8 cellular contexts compared by ENCODE assay signal in the genomic region with DNA sequence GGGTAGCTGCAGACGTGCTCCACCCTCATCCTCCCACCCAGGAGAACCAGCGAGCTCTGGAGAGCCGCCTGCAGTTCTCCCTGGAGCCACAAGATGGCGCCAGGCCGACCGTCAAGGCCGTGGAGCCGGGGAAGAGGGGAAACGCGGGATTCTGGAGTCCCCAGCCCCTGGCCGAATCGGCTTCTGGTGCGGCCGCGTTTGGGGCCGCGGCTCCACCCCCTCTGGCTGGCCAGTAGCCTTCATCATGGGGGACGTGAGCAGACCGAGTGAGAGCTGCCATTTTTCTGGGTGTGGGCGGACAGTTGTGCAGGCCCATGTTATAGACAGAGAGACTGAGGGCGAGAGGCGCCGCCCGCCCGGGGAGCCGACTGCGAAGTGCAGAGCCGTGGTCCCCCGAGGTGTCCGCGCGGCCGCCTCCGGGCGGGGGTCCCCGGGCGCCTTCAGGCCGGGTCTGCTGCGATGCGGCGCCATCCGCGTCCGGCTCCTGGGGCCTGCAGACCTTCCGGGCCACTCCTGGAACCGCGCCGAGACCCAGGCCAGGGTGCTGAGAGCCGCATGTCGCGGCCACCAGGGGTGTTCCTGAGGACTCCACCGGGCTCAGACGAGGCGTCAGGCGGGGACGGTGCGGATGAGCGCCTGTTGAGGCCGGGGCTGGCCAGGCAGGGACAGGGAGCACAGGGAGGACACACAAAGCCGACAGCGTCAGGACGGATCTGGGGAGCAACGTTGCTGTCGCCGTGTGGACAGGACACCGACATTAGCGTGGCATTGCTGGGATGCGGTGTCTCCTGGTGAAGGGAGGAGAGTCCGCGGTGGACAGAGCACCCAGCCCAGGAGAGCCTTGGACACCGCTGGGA.
DNase-seq lines count a peak whose midpoint lies in the region; ATAC-seq and TF ChIP-seq lines count a peak whose summit lies in the region.

No MANE protein-coding gene starts in this region.

- CTCF ChIA-PET in naive thymus-derived CD4-positive, alpha-beta T cell (lab: Charles Lee), result no interaction called here

- H3K36me3 Mint-ChIP-seq in naive thymus-derived CD4-positive, alpha-beta T cell, result no peaks in the 10 kb centered on the region

- no peak overlapping the region for H3K27ac ChIP-seq in fibroblast of lung (ENCODE audit: insufficient read depth, low read length)
- no peak overlapping the region for H3K27ac ChIP-seq in naive thymus-derived CD4-positive, alpha-beta T cell (ENCODE audit: low read depth, low read length)

- peak overlapping the region in 2 of 4 experiments; percentile 27 to 33 for H3K4me3 ChIP-seq in fibroblast of lung (replicated peaks in 1 of 4; ENCODE audit: control extremely low read depth in 1 of 4, insufficient read depth in 1 of 4, low read depth in 3 of 4, low read length in 4 of 4)
- H3K4me3 ChIP-seq in naive thymus-derived CD4-positive, alpha-beta T cell (ENCODE audit: low read length), result no peak overlapping the region

- ATAC-seq in HG02981 (IDR thresholded peaks at IDR 0.05; ENCODE audit: unreplicated experiment), result peak; percentile 39
- peak; percentile 61 for ATAC-seq in naive thymus-derived CD4-positive, alpha-beta T cell
- ATAC-seq in stimulated activated naive CD8-positive, alpha-beta T cell treated with anti-CD3 and anti-CD28 coated beads, Interleukin-15, Interleukin-2, amounts not matched to agents 100 U/mL and 50 U/mL, for 24 hours, result peak; percentile 38

- peak overlapping the region in 8 of 10 donors; percentile 10 to 56 (median 40) for H3K4me3 Mint-ChIP-seq in naive thymus-derived CD4-positive, alpha-beta T cell

- no peaks in the 10 kb centered on the region for H3K27me3 ChIP-seq in fibroblast of lung (ENCODE audit: control insufficient read depth, insufficient read depth, low read length)
- H3K27me3 ChIP-seq in naive thymus-derived CD4-positive, alpha-beta T cell (ENCODE audit: control insufficient read depth in 2 of 2, insufficient read depth in 2 of 2, low read length in 2 of 2), result no peaks in the 10 kb centered on the region

- H3K27ac Mint-ChIP-seq in naive thymus-derived CD4-positive, alpha-beta T cell, result no peak overlapping the region

- peaks cover 4 to 13% (median 11%) of the 10 kb centered on the region in 7 donors for H3K4me1 Mint-ChIP-seq in naive thymus-derived CD4-positive, alpha-beta T cell

- H3K36me3 ChIP-seq in fibroblast of lung (ENCODE audit: control insufficient read depth, insufficient read depth, low read length), result no peaks in the 10 kb centered on the region
- H3K36me3 ChIP-seq in naive thymus-derived CD4-positive, alpha-beta T cell (ENCODE audit: control insufficient read depth in 2 of 3, insufficient read depth in 3 of 3, low read length in 3 of 3), result no peaks in the 10 kb centered on the region

- intact Hi-C loops in naive thymus-derived CD4-positive, alpha-beta T cell (cut with micrococcal nuclease), result loop anchor here (1.0 to 5.0 kb wide), 2 partner anchors 415 to 1185 kb away; no protein-coding TSS in a partner anchor

- H3K4me2 ChIP-seq in fibroblast of lung (ENCODE audit: extremely low read depth, insufficient read depth, low read length), result peak overlapping the region; percentile 39

- H3K4me1 ChIP-seq in fibroblast of lung (ENCODE audit: control insufficient read depth, extremely low read depth, insufficient read depth, low read length), result peaks cover 4% of the 10 kb centered on the region
- peaks cover 0 to 5% of the 10 kb centered on the region in 2 donors for H3K4me1 ChIP-seq in naive thymus-derived CD4-positive, alpha-beta T cell (ENCODE audit: control insufficient read depth in 2 of 2, insufficient read depth in 2 of 2, low read length in 2 of 2)

- no peaks in the 10 kb centered on the region for H4K20me1 ChIP-seq in fibroblast of lung (ENCODE audit: control insufficient read depth, extremely low read depth, insufficient read depth, low read length)

- no peaks in the 10 kb centered on the region for H3K9me3 ChIP-seq in fibroblast of lung (ENCODE audit: control insufficient read depth, insufficient read depth, low read depth, low read length)
- H3K9me3 ChIP-seq in naive thymus-derived CD4-positive, alpha-beta T cell (ENCODE audit: control insufficient read depth in 2 of 3, low read length in 3 of 3), result no peaks in the 10 kb centered on the region

- POLR2A ChIA-PET in naive thymus-derived CD4-positive, alpha-beta T cell (lab: Charles Lee), result no interaction called here

- no peaks in the 10 kb centered on the region for H3K79me2 ChIP-seq in fibroblast of lung (ENCODE audit: control insufficient read depth, insufficient read depth, low read length)

- peaks cover 9 to 60% (median 23%) of the 10 kb centered on the region in 5 donors for H3K27me3 Mint-ChIP-seq in naive thymus-derived CD4-positive, alpha-beta T cell

- H3K9me3 Mint-ChIP-seq in naive thymus-derived CD4-positive, alpha-beta T cell, result peaks cover 0 to 4% (median 0%) of the 10 kb centered on the region in 11 donors

- peak; percentile 95 to 98 for TF ChIP-seq CTCF in fibroblast of lung (conservative IDR thresholded peaks at IDR 0.05 in 1 of 2, IDR thresholded peaks at IDR 0.05 in 1 of 2; ENCODE audit: low read depth in 1 of 2, low read length in 2 of 2)

- no peak overlapping the region for H3K9ac ChIP-seq in fibroblast of lung (ENCODE audit: insufficient read depth, low read length)

- no peak overlapping the region for H2AFZ ChIP-seq in fibroblast of lung (ENCODE audit: low read length)

- DNase-seq in NCI-H2081 (lab: John Stamatoyannopoulos, UW) (peak; percentile 52 to 72), NCI-H2081 treated with DMSO at 0.1 percent for 48 hours (lab: John Stamatoyannopoulos, UW) (no peak), NCI-H69 (lab: John Stamatoyannopoulos, UW) (peak; percentile 62), activated T-cell treated with anti-CD3 and anti-CD28 coated beads for 4 hours (peak; percentile 17), fibroblast of lung (ENCODE audit: low read depth in 2 of 2) (peak; percentile 57 to 75)
- peak in 8 of 9 donors; percentile 5 to 72 (median 45) for DNase-seq in naive thymus-derived CD4-positive, alpha-beta T cell
- peak; percentile 79 for DNase-seq in stimulated activated naive CD8-positive, alpha-beta T cell treated with anti-CD3 and anti-CD28 coated beads, Interleukin-15, Interleukin-2, amounts not matched to agents 100 U/mL and 50 U/mL, for 24 hours
